ENCODE assay signal across 32 cellular contexts in genomic region chr9:127087836-127088235, GRCh38. TPM values are rescaled to one million over a fixed set of nuclear protein-coding genes. Genes with fewer than 3 reads are reported as not detected.
"Had no signal": no experiment of that assay in that cellular context is flagged by ENCODE, and none has a peak within 500 bp of the region (broad histone marks: within the 10 kb centered on the region; RNA-seq: fewer than 3 reads in every experiment).

No MANE protein-coding gene starts in this region.

- ATAC-seq: activated CD8-positive, alpha-beta T cell treated with anti-CD3 and anti-CD28 coated beads for 36 hours; activated T-cell treated with anti-CD3 and anti-CD28 coated beads, Interleukin-2, amount 50 U/mL, for 72 hours; activated T-helper 17 cell treated with anti-CD3 and anti-CD28 coated beads, Interleukin-2, amount 50 U/mL, for 72 hours; PC-3 had no signal

- DNase-seq: activated CD4-positive, alpha-beta T cell treated with anti-CD3 and anti-CD28 coated beads, Interleukin-2, amount 10 ng/mL, durations not matched to agents 24 days and 14 days; activated CD4-positive, alpha-beta T cell treated with anti-CD3 and anti-CD28 coated beads, Interleukin-2, amount 50 U/mL, for 4 hours; activated CD8-positive, alpha-beta T cell treated with anti-CD3 and anti-CD28 coated beads for 36 hours; activated effector memory CD4-positive, alpha-beta T cell treated with anti-CD3 and anti-CD28 coated beads, Interleukin-2, amount 50 U/mL, for 16 hours; activated naive CD4-positive, alpha-beta T cell; activated naive CD4-positive, alpha-beta T cell treated with anti-CD3 and anti-CD28 coated beads, Interleukin-2, amount 50 U/mL, for 16 hours; activated naive CD8-positive, alpha-beta T cell treated with anti-CD3 and anti-CD28 coated beads for 36 hours; activated T-cell treated with anti-CD3 and anti-CD28 coated beads, Interleukin-2, amount 50 U/mL, for 1 hour; activated T-cell treated with anti-CD3 and anti-CD28 coated beads, Interleukin-2, amount 50 U/mL, for 72 hours; caudate nucleus; Karpas-422; KBM-7; NCI-H1105; NCI-H1417 treated with DMSO at 0.1 percent for 48 hours; NCI-H1930; NCI-H2107; NCI-H2171; NCI-H510A; NCI-H526; NCI-H748 treated with DMSO at 0.1 percent for 48 hours; NK-92 treated with Interleukin-12 subunit alpha and Interleukin-12 subunit beta, amount 100 ng/mL, for 24 hours; PC-3; RPMI8226; SHP77 treated with DMSO at 0.1 percent for 48 hours; SK-N-SH had no signal

- H3K27ac ChIP-seq: Peyer's patch, SJSA1 had no signal

- H3K36me3 ChIP-seq: SJSA1 had no signal

- H3K36me3 Mint-ChIP-seq: activated naive CD8-positive, alpha-beta T cell treated with anti-CD3 and anti-CD28 coated beads for 36 hours had no signal

- H3K9ac ChIP-seq: SK-N-SH had no signal

- H3K4me1 ChIP-seq: Peyer's patch, SJSA1 had no signal

- H3K27ac Mint-ChIP-seq: activated CD4-positive, alpha-beta T cell treated with anti-CD3 and anti-CD28 coated beads, Interleukin-2, amount 10 ng/mL, durations not matched to agents 24 days and 14 days; activated CD8-positive, alpha-beta T cell treated with anti-CD3 and anti-CD28 coated beads for 36 hours; activated naive CD8-positive, alpha-beta T cell treated with anti-CD3 and anti-CD28 coated beads for 36 hours; activated T-cell treated with anti-CD3 and anti-CD28 coated beads, Interleukin-2, amount 50 U/mL, for 72 hours; activated T-helper 17 cell treated with anti-CD3 and anti-CD28 coated beads, Interleukin-2, amount 50 U/mL, for 72 hours; T-helper 1 cell treated with Interleukin-12 subunit alpha and Interleukin-12 subunit beta and Interleukin-4 antibody, amounts not matched to agents 30 μg/mL and 1 μg/mL, for 36 hours; T-helper 2 cell treated with Interferon-gamma antibody and Interleukin-4, amounts not matched to agents 5 μg/mL and 100 μg/mL, for 36 hours had no signal

- H3K4me3 ChIP-seq: Peyer's patch, SJSA1 had no signal

- H3K27me3 Mint-ChIP-seq: activated T-helper 17 cell treated with anti-CD3 and anti-CD28 coated beads, Interleukin-2, amount 50 U/mL, for 72 hours; brain had no signal

- H3K27me3 ChIP-seq: Peyer's patch, SJSA1 had no signal

- H3K9me3 Mint-ChIP-seq: activated CD4-positive, alpha-beta T cell treated with anti-CD3 and anti-CD28 coated beads, Interleukin-2, amount 10 ng/mL, durations not matched to agents 24 days and 14 days; activated CD8-positive, alpha-beta T cell treated with anti-CD3 and anti-CD28 coated beads for 36 hours; activated naive CD8-positive, alpha-beta T cell treated with anti-CD3 and anti-CD28 coated beads for 36 hours; activated T-cell treated with anti-CD3 and anti-CD28 coated beads, Interleukin-2, amount 50 U/mL, for 72 hours; activated T-helper 17 cell treated with anti-CD3 and anti-CD28 coated beads, Interleukin-2, amount 50 U/mL, for 72 hours; brain; T-helper 1 cell treated with Interleukin-12 subunit alpha and Interleukin-12 subunit beta and Interleukin-4 antibody, amounts not matched to agents 30 μg/mL and 1 μg/mL, for 36 hours; T-helper 2 cell treated with Interferon-gamma antibody and Interleukin-4, amounts not matched to agents 5 μg/mL and 100 μg/mL, for 36 hours had no signal

- H3K4me3 Mint-ChIP-seq: activated CD4-positive, alpha-beta T cell treated with anti-CD3 and anti-CD28 coated beads, Interleukin-2, amount 10 ng/mL, durations not matched to agents 24 days and 14 days; activated CD8-positive, alpha-beta T cell treated with anti-CD3 and anti-CD28 coated beads for 36 hours; activated naive CD8-positive, alpha-beta T cell treated with anti-CD3 and anti-CD28 coated beads for 36 hours; activated T-cell treated with anti-CD3 and anti-CD28 coated beads, Interleukin-2, amount 50 U/mL, for 72 hours; activated T-helper 17 cell treated with anti-CD3 and anti-CD28 coated beads, Interleukin-2, amount 50 U/mL, for 72 hours; brain; T-helper 1 cell treated with Interleukin-12 subunit alpha and Interleukin-12 subunit beta and Interleukin-4 antibody, amounts not matched to agents 30 μg/mL and 1 μg/mL, for 36 hours; T-helper 2 cell treated with Interferon-gamma antibody and Interleukin-4, amounts not matched to agents 5 μg/mL and 100 μg/mL, for 36 hours had no signal

- H3K9me3 ChIP-seq: Peyer's patch, SJSA1, SK-N-SH had no signal

RNA-seq across cellular contexts. Expression of gene ANGPTL2, which starts 34.6 kb away (rescaled TPM):
- total RNA-seq: activated CD4-positive, alpha-beta T cell treated with anti-CD3 and anti-CD28 coated beads, Interleukin-2, amount 10 ng/mL, durations not matched to agents 24 days and 14 days; activated CD8-positive, alpha-beta T cell treated with anti-CD3 and anti-CD28 coated beads for 36 hours; activated naive CD8-positive, alpha-beta T cell treated with anti-CD3 and anti-CD28 coated beads for 36 hours; activated T-cell treated with anti-CD3 and anti-CD28 coated beads, Interleukin-2, amount 50 U/mL, for 72 hours; activated T-helper 17 cell treated with anti-CD3 and anti-CD28 coated beads, Interleukin-2, amount 50 U/mL, for 72 hours; MCF 10A had no signal
